In the genomic region with DNA sequence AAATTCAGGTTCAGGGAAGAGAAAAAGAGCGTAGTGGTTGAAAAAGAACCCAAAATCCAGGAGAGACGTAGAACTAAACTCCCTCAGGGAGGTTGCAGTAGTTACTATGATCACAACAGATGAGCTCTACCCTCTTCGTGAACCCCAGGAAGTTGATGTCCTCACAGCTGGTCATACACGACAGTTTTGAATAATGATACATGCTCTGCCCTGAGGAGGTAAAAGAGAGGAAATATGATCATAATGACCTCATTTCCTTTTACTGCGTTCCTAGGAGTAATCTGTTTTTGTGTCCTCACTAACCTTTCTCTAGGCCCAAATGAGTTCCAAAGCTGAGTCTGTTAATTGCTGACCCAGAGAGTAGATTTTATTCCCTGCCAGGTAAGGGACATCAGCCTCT, we compare ENCODE assay signal across 18 cellular contexts. TPM values are rescaled to one million over a fixed set of nuclear protein-coding genes. Genes with fewer than 3 reads are reported as not detected.
A peak's percentile ranks its signal among the peaks of the same experiment; 100 is the strongest.
DNase-seq lines count a peak whose midpoint lies in the region; ATAC-seq and TF ChIP-seq lines count a peak whose summit lies in the region.
"Had no signal": no experiment of that assay in that cellular context is flagged by ENCODE, and none has a peak within 500 bp of the region (broad histone marks: within the 10 kb centered on the region; RNA-seq: fewer than 3 reads in every experiment).

No MANE protein-coding gene starts in this region.

- ATAC-seq in activated T-helper 17 cell treated with anti-CD3 and anti-CD28 coated beads, Interleukin-2, amount 50 U/mL, for 72 hours (replicated peaks) = peak; percentile 80
- ATAC-seq in omental fat pad (ENCODE audit: low FRiP score) (no peak), WTC11 (no peak)
- ATAC-seq: activated CD8-positive, alpha-beta T cell treated with anti-CD3 and anti-CD28 coated beads for 36 hours; activated T-cell treated with anti-CD3 and anti-CD28 coated beads, Interleukin-2, amount 50 U/mL, for 72 hours; stimulated activated memory B cell treated with anti-CD40 and anti-IgM and Interleukin-4, amounts not matched to agents 10 μg/mL and 1 μg/mL and 100 μg/mL, for 72 hours had no signal

- no peak overlapping the region for H3K27ac Mint-ChIP-seq in activated T-helper 17 cell treated with anti-CD3 and anti-CD28 coated beads, Interleukin-2, amount 50 U/mL, for 72 hours
- H3K27ac Mint-ChIP-seq in WTC11 = no peak overlapping the region
- H3K27ac Mint-ChIP-seq: activated CD8-positive, alpha-beta T cell treated with anti-CD3 and anti-CD28 coated beads for 36 hours; activated naive CD8-positive, alpha-beta T cell treated with anti-CD3 and anti-CD28 coated beads for 36 hours; activated T-cell treated with anti-CD3 and anti-CD28 coated beads, Interleukin-2, amount 50 U/mL, for 72 hours; stimulated activated memory B cell treated with anti-CD40 and anti-IgM and Interleukin-4, amounts not matched to agents 10 μg/mL and 1 μg/mL and 100 μg/mL, for 72 hours had no signal

- peaks cover 16% of the 10 kb centered on the region for H3K4me1 Mint-ChIP-seq in activated T-helper 17 cell treated with anti-CD3 and anti-CD28 coated beads, Interleukin-2, amount 50 U/mL, for 72 hours
- H3K4me1 Mint-ChIP-seq in WTC11 = no peaks in the 10 kb centered on the region
- H3K4me1 Mint-ChIP-seq: activated naive CD8-positive, alpha-beta T cell treated with anti-CD3 and anti-CD28 coated beads for 36 hours; neural crest cell; stimulated activated memory B cell treated with anti-CD40 and anti-IgM and Interleukin-4, amounts not matched to agents 10 μg/mL and 1 μg/mL and 100 μg/mL, for 72 hours had no signal

- no peaks in the 10 kb centered on the region for H3K27me3 Mint-ChIP-seq in activated T-helper 17 cell treated with anti-CD3 and anti-CD28 coated beads, Interleukin-2, amount 50 U/mL, for 72 hours
- H3K27me3 Mint-ChIP-seq in WTC11 (ENCODE audit: low read depth) = peaks cover 13% of the 10 kb centered on the region

- POLR2A ChIA-PET in WTC11 (lab: Charles Lee) = no interaction called here

- TF ChIP-seq CTCF in omental fat pad (IDR thresholded peaks at IDR 0.05) = no peak
- TF ChIP-seq CTCF in WTC11 (IDR thresholded peaks at IDR 0.05) = no peak

- CTCF ChIA-PET in WTC11 (lab: Charles Lee) = no interaction called here

- DNase-seq in EL (peak; percentile 76), HS-5 (ENCODE audit: low read depth) (peak; percentile 20), iris pigment epithelial cell (ENCODE audit: low read depth) (peak; percentile 75), omental fat pad (ENCODE audit: low spot score) (no peak), GDM1 (lab: John Stamatoyannopoulos, UW) (no peak), WTC11 (ENCODE audit: low spot score) (no peak)
- DNase-seq: activated CD8-positive, alpha-beta T cell treated with anti-CD3 and anti-CD28 coated beads for 36 hours; activated naive CD8-positive, alpha-beta T cell treated with anti-CD3 and anti-CD28 coated beads for 36 hours; activated T-cell treated with anti-CD3 and anti-CD28 coated beads, Interleukin-2, amount 50 U/mL, for 72 hours; kidney glomerular epithelial cell; midbrain; NCI-H524; PC-9; thyroid gland had no signal

- H3K4me3 Mint-ChIP-seq in activated T-helper 17 cell treated with anti-CD3 and anti-CD28 coated beads, Interleukin-2, amount 50 U/mL, for 72 hours = no peak overlapping the region
- H3K4me3 Mint-ChIP-seq in WTC11 = no peak overlapping the region
- H3K4me3 Mint-ChIP-seq: activated CD8-positive, alpha-beta T cell treated with anti-CD3 and anti-CD28 coated beads for 36 hours; activated naive CD8-positive, alpha-beta T cell treated with anti-CD3 and anti-CD28 coated beads for 36 hours; activated T-cell treated with anti-CD3 and anti-CD28 coated beads, Interleukin-2, amount 50 U/mL, for 72 hours; neural crest cell; stimulated activated memory B cell treated with anti-CD40 and anti-IgM and Interleukin-4, amounts not matched to agents 10 μg/mL and 1 μg/mL and 100 μg/mL, for 72 hours had no signal

- peaks cover 4% of the 10 kb centered on the region for H3K9me3 Mint-ChIP-seq in activated T-helper 17 cell treated with anti-CD3 and anti-CD28 coated beads, Interleukin-2, amount 50 U/mL, for 72 hours
- peaks cover 2% of the 10 kb centered on the region; the same call in 1 of the 2 replicates for H3K9me3 Mint-ChIP-seq in WTC11
- H3K9me3 Mint-ChIP-seq: activated CD8-positive, alpha-beta T cell treated with anti-CD3 and anti-CD28 coated beads for 36 hours; activated naive CD8-positive, alpha-beta T cell treated with anti-CD3 and anti-CD28 coated beads for 36 hours had no signal

- H3K36me3 Mint-ChIP-seq in activated T-helper 17 cell treated with anti-CD3 and anti-CD28 coated beads, Interleukin-2, amount 50 U/mL, for 72 hours (ENCODE audit: low read depth) = no peaks in the 10 kb centered on the region
- no peaks in the 10 kb centered on the region for H3K36me3 Mint-ChIP-seq in WTC11
- H3K36me3 Mint-ChIP-seq: activated naive CD8-positive, alpha-beta T cell treated with anti-CD3 and anti-CD28 coated beads for 36 hours; stimulated activated memory B cell treated with anti-CD40 and anti-IgM and Interleukin-4, amounts not matched to agents 10 μg/mL and 1 μg/mL and 100 μg/mL, for 72 hours had no signal

TF ChIP-seq in WTC11, 78 proteins besides CTCF, POLR2A, EP300 and RAD21:
- no peak for TF ChIP-seq STAT6 (CRISPR knock-in tag; conservative IDR thresholded peaks at IDR 0.05; ENCODE audit: low read depth)
- no peak for TF ChIP-seq ZNF317 (CRISPR knock-in tag; IDR thresholded peaks at IDR 0.05; ENCODE audit: borderline replicate concordance, low read depth)
- TF ChIP-seq ATF1 (CRISPR knock-in tag; IDR thresholded peaks at IDR 0.05) = no peak
- no peak for TF ChIP-seq ZNF263 (CRISPR knock-in tag; IDR thresholded peaks at IDR 0.05; ENCODE audit: low read depth)

RNA-seq across cellular contexts. Expression of gene PATE2, which starts 1.3 kb away (rescaled TPM):
- not detected for total RNA-seq in activated T-helper 17 cell treated with anti-CD3 and anti-CD28 coated beads, Interleukin-2, amount 50 U/mL, for 72 hours
- total RNA-seq in omental fat pad (not detected), WTC11 (2021) (not detected in 3 replicates)
- total RNA-seq: activated CD8-positive, alpha-beta T cell treated with anti-CD3 and anti-CD28 coated beads for 36 hours; activated naive CD8-positive, alpha-beta T cell treated with anti-CD3 and anti-CD28 coated beads for 36 hours; thyroid gland had no signal

RNA-seq across cellular contexts. Expression of gene PATE3, which starts 10.6 kb away (rescaled TPM):
- not detected for total RNA-seq in activated T-helper 17 cell treated with anti-CD3 and anti-CD28 coated beads, Interleukin-2, amount 50 U/mL, for 72 hours
- not detected for total RNA-seq in omental fat pad
- not detected in 3 replicates for total RNA-seq in WTC11 (2021)
- total RNA-seq: activated CD8-positive, alpha-beta T cell treated with anti-CD3 and anti-CD28 coated beads for 36 hours; activated naive CD8-positive, alpha-beta T cell treated with anti-CD3 and anti-CD28 coated beads for 36 hours; activated T-cell treated with anti-CD3 and anti-CD28 coated beads, Interleukin-2, amount 50 U/mL, for 72 hours; breast epithelium; neural crest cell; PC-9; thyroid gland had no signal

RNA-seq across cellular contexts. Expression of gene PATE1, which starts 31.2 kb away (rescaled TPM):
- not detected for total RNA-seq in activated T-helper 17 cell treated with anti-CD3 and anti-CD28 coated beads, Interleukin-2, amount 50 U/mL, for 72 hours
- not detected for total RNA-seq in omental fat pad
- total RNA-seq in WTC11 (2021) = not detected in 3 replicates
- total RNA-seq: activated CD8-positive, alpha-beta T cell treated with anti-CD3 and anti-CD28 coated beads for 36 hours; activated naive CD8-positive, alpha-beta T cell treated with anti-CD3 and anti-CD28 coated beads for 36 hours; activated T-cell treated with anti-CD3 and anti-CD28 coated beads, Interleukin-2, amount 50 U/mL, for 72 hours; breast epithelium; neural crest cell; PC-9; thyroid gland had no signal

RNA-seq across cellular contexts. Expression of gene PATE4, which starts 55.8 kb away (rescaled TPM):
- not detected for total RNA-seq in activated T-helper 17 cell treated with anti-CD3 and anti-CD28 coated beads, Interleukin-2, amount 50 U/mL, for 72 hours
- total RNA-seq in omental fat pad = not detected
- not detected in 3 replicates for total RNA-seq in WTC11 (2021)
- total RNA-seq: activated CD8-positive, alpha-beta T cell treated with anti-CD3 and anti-CD28 coated beads for 36 hours; activated naive CD8-positive, alpha-beta T cell treated with anti-CD3 and anti-CD28 coated beads for 36 hours; activated T-cell treated with anti-CD3 and anti-CD28 coated beads, Interleukin-2, amount 50 U/mL, for 72 hours; breast epithelium; neural crest cell; PC-9; thyroid gland had no signal

Comparison
In these comparisons a context has a peak if more than half of its experiments do, and no peak if none do; other contexts are left out.
1. DNase-seq: peak in EL (single experiment), HS-5 (single experiment) and iris pigment epithelial cell (single experiment); none in omental fat pad (single experiment), GDM1 (single experiment) and WTC11 (single experiment).